Comparison of ENCODE assay signal across 1 cellular context in the genomic region with DNA sequence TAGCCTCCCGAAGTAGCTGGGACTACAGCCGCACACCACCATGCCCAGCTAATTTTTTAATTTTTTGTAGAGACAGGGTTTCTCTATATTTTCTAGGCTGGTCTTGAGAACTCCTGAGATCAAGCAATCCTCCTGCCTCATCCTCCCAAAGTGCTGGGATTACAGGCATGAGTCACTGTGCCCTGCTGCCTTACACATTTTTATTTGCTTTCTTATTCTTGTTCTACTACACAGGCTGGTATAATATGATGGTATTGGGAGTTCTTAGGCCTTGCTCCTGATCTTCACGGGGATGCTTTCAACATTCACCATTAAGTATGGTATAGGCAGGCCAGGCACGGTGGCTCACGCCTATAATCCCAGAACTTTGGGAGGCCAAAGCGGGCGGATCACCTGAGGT.
TF ChIP-seq lines count a peak whose summit lies in the region.

No MANE protein-coding gene starts in this region.

TF ChIP-seq in GM23338, 12 proteins besides CTCF, POLR2A, EP300 and RAD21 (continued from another document):
- no peak for TF ChIP-seq CREB1 (CRISPR knock-in tag; IDR thresholded peaks at IDR 0.05; ENCODE audit: low read depth)
- TF ChIP-seq JUNB (IDR thresholded peaks at IDR 0.05; ENCODE audit: unreplicated experiment): no peak
